In the genomic region with DNA sequence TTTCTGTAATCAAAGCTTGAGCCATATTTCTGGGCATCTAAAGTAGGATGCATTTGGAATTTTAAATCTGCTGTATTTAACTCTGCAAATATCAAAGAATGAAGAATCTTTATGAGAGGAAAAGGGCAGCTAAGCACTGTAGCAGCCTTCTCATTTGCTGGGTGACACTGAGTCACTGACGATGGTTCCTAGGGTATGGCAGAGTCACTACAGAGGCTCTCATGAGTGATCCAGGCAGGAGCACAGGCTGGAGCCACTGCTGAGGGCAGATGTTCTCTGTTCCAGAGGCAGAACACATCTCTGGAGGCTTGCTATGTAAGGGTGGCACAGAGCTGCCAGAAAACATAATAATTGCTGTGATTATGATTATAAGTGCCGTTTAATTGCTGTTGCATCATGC, we compare ENCODE assay signal across 35 cellular contexts.
"Had no signal": no experiment of that assay in that cellular context is flagged by ENCODE, and none has a peak within 500 bp of the region (broad histone marks: within the 10 kb centered on the region; RNA-seq: fewer than 3 reads in every experiment).

No MANE protein-coding gene starts in this region.

- H3K4me1 ChIP-seq: body of pancreas, Peyer's patch had no signal

- H3K4me2 ChIP-seq: KMS-11 had no signal

- H3K4me3 Mint-ChIP-seq: activated CD4-positive, alpha-beta memory T cell treated with anti-CD3 and anti-CD28 coated beads, Interleukin-2, amount 10 ng/mL, durations not matched to agents 7 days and 5 days; activated CD8-positive, alpha-beta memory T cell treated with anti-CD3 and anti-CD28 coated beads, Interleukin-2, amount 10 ng/mL, durations not matched to agents 7 days and 5 days; activated naive CD4-positive, alpha-beta T cell treated with anti-CD3 and anti-CD28 coated beads, Interleukin-2, amount 50 U/mL, for 24 hours; activated naive CD8-positive, alpha-beta T cell treated with anti-CD3 and anti-CD28 coated beads, Interleukin-2, amount 10 ng/mL, durations not matched to agents 7 days and 5 days had no signal

- H3K4me1 Mint-ChIP-seq: activated CD4-positive, alpha-beta memory T cell treated with anti-CD3 and anti-CD28 coated beads, Interleukin-2, amount 10 ng/mL, durations not matched to agents 7 days and 5 days; activated CD8-positive, alpha-beta memory T cell treated with anti-CD3 and anti-CD28 coated beads, Interleukin-2, amount 10 ng/mL, durations not matched to agents 7 days and 5 days; activated naive CD4-positive, alpha-beta T cell treated with anti-CD3 and anti-CD28 coated beads, Interleukin-2, amount 50 U/mL, for 24 hours; activated naive CD8-positive, alpha-beta T cell treated with anti-CD3 and anti-CD28 coated beads, Interleukin-2, amount 10 ng/mL, durations not matched to agents 7 days and 5 days had no signal

- H3K27ac ChIP-seq: body of pancreas, KMS-11, Peyer's patch, WERI-Rb-1 had no signal

- H3K4me3 ChIP-seq: body of pancreas, Peyer's patch had no signal

- H3K27me3 ChIP-seq: body of pancreas, Peyer's patch had no signal

- H3K36me3 ChIP-seq: Peyer's patch, WERI-Rb-1 had no signal

- H3K9me3 ChIP-seq: body of pancreas, Peyer's patch had no signal

- ATAC-seq: activated CD8-positive, alpha-beta memory T cell treated with anti-CD3 and anti-CD28 coated beads, Interleukin-2, amount 10 ng/mL, durations not matched to agents 7 days and 5 days; body of pancreas; PC-3 had no signal

- H3K9me3 Mint-ChIP-seq: activated CD4-positive, alpha-beta memory T cell treated with anti-CD3 and anti-CD28 coated beads, Interleukin-2, amount 10 ng/mL, durations not matched to agents 7 days and 5 days; activated naive CD4-positive, alpha-beta T cell treated with anti-CD3 and anti-CD28 coated beads, Interleukin-2, amount 50 U/mL, for 24 hours; activated naive CD8-positive, alpha-beta T cell treated with anti-CD3 and anti-CD28 coated beads, Interleukin-2, amount 10 ng/mL, durations not matched to agents 7 days and 5 days had no signal

- DNase-seq: activated CD4-positive, alpha-beta memory T cell treated with anti-CD3 and anti-CD28 coated beads, Interleukin-2, amount 10 ng/mL, durations not matched to agents 7 days and 5 days; activated CD4-positive, alpha-beta T cell treated with anti-CD3 and anti-CD28 coated beads for 1 hour; activated CD4-positive, alpha-beta T cell treated with anti-CD3 and anti-CD28 coated beads for 48 hours; activated CD4-positive, CD25-positive, alpha-beta regulatory T cell; activated CD8-positive, alpha-beta memory T cell treated with anti-CD3 and anti-CD28 coated beads for 24 hours; activated CD8-positive, alpha-beta memory T cell treated with anti-CD3 and anti-CD28 coated beads, Interleukin-2, amount 10 ng/mL, durations not matched to agents 7 days and 5 days; activated CD8-positive, alpha-beta memory T cell treated with anti-CD3 and anti-CD28 coated beads, Interleukin-2, amount 50 U/mL, for 48 hours; activated effector memory CD4-positive, alpha-beta T cell treated with anti-CD3 and anti-CD28 coated beads, Interleukin-2, amount 50 U/mL, for 16 hours; activated naive CD4-positive, alpha-beta T cell treated with Interleukin-2 at 50 U/mL for 16 hours; activated naive CD8-positive, alpha-beta T cell treated with anti-CD3 and anti-CD28 coated beads, Interleukin-2, amount 10 ng/mL, durations not matched to agents 7 days and 5 days; activated T-cell treated with anti-CD3 and anti-CD28 coated beads, Interleukin-2, amount 50 U/mL, for 48 hours; body of pancreas; caudate nucleus; cerebellar nuclear complex; NCI-H1092 treated with DMSO at 0.1 percent for 48 hours; NCI-H1417; NCI-H146; NCI-H187; NCI-H2029 treated with DMSO at 0.1 percent for 48 hours; NCI-H2107; NCI-H2171; NCI-H510A; NCI-H526; NCI-H748 treated with DMSO at 0.1 percent for 48 hours; NK-92 treated with Interleukin-12 subunit alpha and Interleukin-12 subunit beta, amount 100 ng/mL, for 24 hours; PC-3; Peyer's patch; Right ventricle myocardium superior; SW 1271; T-helper 1 cell; T-helper 2 cell; T-helper 9 cell; WERI-Rb-1 had no signal

- H3K27me3 Mint-ChIP-seq: activated CD4-positive, alpha-beta memory T cell treated with anti-CD3 and anti-CD28 coated beads, Interleukin-2, amount 10 ng/mL, durations not matched to agents 7 days and 5 days; activated CD8-positive, alpha-beta memory T cell treated with anti-CD3 and anti-CD28 coated beads, Interleukin-2, amount 10 ng/mL, durations not matched to agents 7 days and 5 days; activated naive CD4-positive, alpha-beta T cell treated with anti-CD3 and anti-CD28 coated beads, Interleukin-2, amount 50 U/mL, for 24 hours; activated naive CD8-positive, alpha-beta T cell treated with anti-CD3 and anti-CD28 coated beads, Interleukin-2, amount 10 ng/mL, durations not matched to agents 7 days and 5 days had no signal

- H3K9ac ChIP-seq: KMS-11 had no signal

- H3K27ac Mint-ChIP-seq: activated CD4-positive, alpha-beta memory T cell treated with anti-CD3 and anti-CD28 coated beads, Interleukin-2, amount 10 ng/mL, durations not matched to agents 7 days and 5 days; activated CD8-positive, alpha-beta memory T cell treated with anti-CD3 and anti-CD28 coated beads, Interleukin-2, amount 10 ng/mL, durations not matched to agents 7 days and 5 days; activated naive CD4-positive, alpha-beta T cell treated with anti-CD3 and anti-CD28 coated beads, Interleukin-2, amount 50 U/mL, for 24 hours; activated naive CD8-positive, alpha-beta T cell treated with anti-CD3 and anti-CD28 coated beads, Interleukin-2, amount 10 ng/mL, durations not matched to agents 7 days and 5 days had no signal

- H3K36me3 Mint-ChIP-seq: activated CD8-positive, alpha-beta memory T cell treated with anti-CD3 and anti-CD28 coated beads, Interleukin-2, amount 10 ng/mL, durations not matched to agents 7 days and 5 days; activated naive CD4-positive, alpha-beta T cell treated with anti-CD3 and anti-CD28 coated beads, Interleukin-2, amount 50 U/mL, for 24 hours; activated naive CD8-positive, alpha-beta T cell treated with anti-CD3 and anti-CD28 coated beads, Interleukin-2, amount 10 ng/mL, durations not matched to agents 7 days and 5 days had no signal
